In the genomic region with DNA sequence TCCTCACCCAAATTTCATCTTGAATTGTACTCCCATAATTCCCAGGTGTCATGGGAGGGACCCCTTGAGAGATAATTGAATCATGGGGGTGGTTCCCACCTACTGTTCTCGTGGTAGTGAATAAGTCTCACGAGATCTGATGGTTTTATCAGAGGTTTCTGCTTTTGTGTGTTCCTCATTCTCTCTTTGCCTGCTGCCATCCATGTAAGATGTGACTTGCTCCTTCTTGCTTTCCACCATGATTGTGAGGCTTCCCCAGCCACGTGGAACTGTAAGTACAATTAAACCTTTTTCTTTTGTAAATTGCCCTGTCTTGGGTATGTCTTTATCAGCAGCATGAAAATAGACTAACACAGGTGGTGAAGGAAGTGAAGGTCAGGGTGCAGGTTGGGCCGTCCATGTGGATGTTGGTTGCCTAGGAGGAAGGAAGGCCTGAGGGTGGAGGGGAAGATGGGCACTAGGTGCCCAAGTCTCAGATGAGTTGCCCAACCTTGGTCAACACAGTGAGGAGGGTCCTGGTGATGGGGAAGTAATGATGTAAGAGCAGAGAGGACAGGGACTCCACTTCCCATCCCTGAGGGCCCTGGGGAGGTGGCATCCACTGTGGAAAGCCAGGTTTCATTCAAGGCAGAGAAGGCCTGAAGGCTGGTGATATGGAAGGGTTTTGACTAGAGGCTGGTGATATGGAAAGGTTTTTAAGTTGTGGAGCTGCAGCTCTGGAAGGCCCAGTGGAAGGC, we compare ENCODE assay signal across 19 cellular contexts.
DNase-seq lines count a peak whose midpoint lies in the region; ATAC-seq and TF ChIP-seq lines count a peak whose summit lies in the region.
"Had no signal": no experiment of that assay in that cellular context is flagged by ENCODE, and none has a peak within 500 bp of the region (broad histone marks: within the 10 kb centered on the region; RNA-seq: fewer than 3 reads in every experiment).

No MANE protein-coding gene starts in this region.

- intact Hi-C loops in activated CD4-positive, alpha-beta T cell treated with anti-CD3 and anti-CD28 coated beads, Interleukin-2, amount 10 ng/mL, durations not matched to agents 24 days and 14 days (cut with micrococcal nuclease) = no loop called here
- intact Hi-C loops in ovary (cut with DNase I) = no loop called here

- H3K4me3 ChIP-seq in ovary = no peak overlapping the region
- H3K4me3 ChIP-seq: BLaER1, GM23338 had no signal

- WGBS in ovary, 3 donors = 66 to 82% (median 70%) methylated on average over 4 of the region's 4 CpGs

- ATAC-seq in stimulated activated naive B cell treated with anti-CD40 and anti-IgM and Interleukin-4, amounts not matched to agents 10 μg/mL and 1 μg/mL and 100 μg/mL, for 72 hours (replicated peaks) = no peak
- ATAC-seq: CD8-positive, alpha-beta T cell; GM23338; HCT116 had no signal

- peaks cover 2% of the 10 kb centered on the region for H3K27me3 Mint-ChIP-seq in activated CD4-positive, alpha-beta T cell treated with anti-CD3 and anti-CD28 coated beads, Interleukin-2, amount 10 ng/mL, durations not matched to agents 24 days and 14 days
- peaks cover 8% of the 10 kb centered on the region for H3K27me3 Mint-ChIP-seq in glutamatergic neuron (ENCODE audit: unreplicated experiment)
- H3K27me3 Mint-ChIP-seq in stimulated activated naive B cell treated with anti-CD40 and anti-IgM and Interleukin-4, amounts not matched to agents 10 μg/mL and 1 μg/mL and 100 μg/mL, for 72 hours = peaks cover 17 to 20% of the 10 kb centered on the region in 2 donors

- H3K9me3 ChIP-seq in ovary = no peaks in the 10 kb centered on the region
- H3K9me3 ChIP-seq: Caco-2 had no signal

- TF ChIP-seq EP300 in ovary (IDR thresholded peaks at IDR 0.05) = no peak

- H3K27me3 ChIP-seq in ovary = no peaks in the 10 kb centered on the region
- H3K27me3 ChIP-seq: BLaER1 had no signal

- no peak overlapping the region for H3K27ac Mint-ChIP-seq in activated CD4-positive, alpha-beta T cell treated with anti-CD3 and anti-CD28 coated beads, Interleukin-2, amount 10 ng/mL, durations not matched to agents 24 days and 14 days
- peak overlapping the region; percentile 73 for H3K27ac Mint-ChIP-seq in glutamatergic neuron (ENCODE audit: unreplicated experiment)
- H3K27ac Mint-ChIP-seq in stimulated activated naive B cell treated with anti-CD40 and anti-IgM and Interleukin-4, amounts not matched to agents 10 μg/mL and 1 μg/mL and 100 μg/mL, for 72 hours = peak overlapping the region; percentile 32
- H3K27ac Mint-ChIP-seq: B cell; CD8-positive, alpha-beta T cell; GM23338; H9 had no signal

- no peaks in the 10 kb centered on the region for H3K36me3 Mint-ChIP-seq in activated CD4-positive, alpha-beta T cell treated with anti-CD3 and anti-CD28 coated beads, Interleukin-2, amount 10 ng/mL, durations not matched to agents 24 days and 14 days (ENCODE audit: low read depth)
- peaks cover 14% of the 10 kb centered on the region for H3K36me3 Mint-ChIP-seq in glutamatergic neuron (ENCODE audit: unreplicated experiment)
- peaks cover 14 to 15% of the 10 kb centered on the region in 2 donors for H3K36me3 Mint-ChIP-seq in stimulated activated naive B cell treated with anti-CD40 and anti-IgM and Interleukin-4, amounts not matched to agents 10 μg/mL and 1 μg/mL and 100 μg/mL, for 72 hours
- H3K36me3 Mint-ChIP-seq: CD4-positive, CD25-positive, alpha-beta regulatory T cell; CD8-positive, alpha-beta T cell had no signal

- no peak for TF ChIP-seq POLR2A in ovary (IDR thresholded peaks at IDR 0.05)

- TF ChIP-seq CTCF in glutamatergic neuron (IDR thresholded peaks at IDR 0.05; ENCODE audit: partially characterized antibody, unreplicated experiment) = no peak
- no peak for TF ChIP-seq CTCF in ovary (IDR thresholded peaks at IDR 0.05)

- no peaks in the 10 kb centered on the region for H3K9me3 Mint-ChIP-seq in activated CD4-positive, alpha-beta T cell treated with anti-CD3 and anti-CD28 coated beads, Interleukin-2, amount 10 ng/mL, durations not matched to agents 24 days and 14 days
- H3K9me3 Mint-ChIP-seq in glutamatergic neuron (ENCODE audit: unreplicated experiment) = peaks cover 14% of the 10 kb centered on the region
- peaks cover 12 to 15% of the 10 kb centered on the region in 2 donors for H3K9me3 Mint-ChIP-seq in stimulated activated naive B cell treated with anti-CD40 and anti-IgM and Interleukin-4, amounts not matched to agents 10 μg/mL and 1 μg/mL and 100 μg/mL, for 72 hours
- H3K9me3 Mint-ChIP-seq: CD8-positive, alpha-beta T cell had no signal

- H3K27ac ChIP-seq in ovary = no peak overlapping the region
- H3K27ac ChIP-seq: 22Rv1, BLaER1, C4-2B had no signal

- no peaks in the 10 kb centered on the region for H3K4me1 ChIP-seq in ovary (ENCODE audit: insufficient read depth)
- H3K4me1 ChIP-seq: Caco-2 had no signal

- no peaks in the 10 kb centered on the region for H3K36me3 ChIP-seq in ovary
- H3K36me3 ChIP-seq: BLaER1 had no signal

- peaks cover 11% of the 10 kb centered on the region for H3K4me1 Mint-ChIP-seq in activated CD4-positive, alpha-beta T cell treated with anti-CD3 and anti-CD28 coated beads, Interleukin-2, amount 10 ng/mL, durations not matched to agents 24 days and 14 days
- H3K4me1 Mint-ChIP-seq in glutamatergic neuron (ENCODE audit: low read depth, unreplicated experiment) = peaks cover 22% of the 10 kb centered on the region
- H3K4me1 Mint-ChIP-seq in stimulated activated naive B cell treated with anti-CD40 and anti-IgM and Interleukin-4, amounts not matched to agents 10 μg/mL and 1 μg/mL and 100 μg/mL, for 72 hours = peaks cover 16 to 21% of the 10 kb centered on the region in 2 donors
- H3K4me1 Mint-ChIP-seq: B cell; CD4-positive, CD25-positive, alpha-beta regulatory T cell had no signal

- no peak overlapping the region for H3K4me3 Mint-ChIP-seq in activated CD4-positive, alpha-beta T cell treated with anti-CD3 and anti-CD28 coated beads, Interleukin-2, amount 10 ng/mL, durations not matched to agents 24 days and 14 days
- no peak overlapping the region for H3K4me3 Mint-ChIP-seq in glutamatergic neuron (ENCODE audit: unreplicated experiment)
- H3K4me3 Mint-ChIP-seq in stimulated activated naive B cell treated with anti-CD40 and anti-IgM and Interleukin-4, amounts not matched to agents 10 μg/mL and 1 μg/mL and 100 μg/mL, for 72 hours = no peak overlapping the region
- H3K4me3 Mint-ChIP-seq: B cell; CD4-positive, CD25-positive, alpha-beta regulatory T cell; CD8-positive, alpha-beta T cell; GM23338; H9 had no signal

- DNase-seq in activated CD4-positive, alpha-beta T cell treated with anti-CD3 and anti-CD28 coated beads, Interleukin-2, amount 10 ng/mL, durations not matched to agents 24 days and 14 days = peak; percentile 30
- no peak for DNase-seq in activated CD4-positive, alpha-beta T cell treated with anti-CD3 and anti-CD28 coated beads, Interleukin-2, amount 50 U/mL, for 48 hours
- DNase-seq in glutamatergic neuron (no peak), MV-4-11 (lab: John Stamatoyannopoulos, UW) (no peak), ovary (no peak), occipital lobe (lab: John Stamatoyannopoulos, UW) (no peak)
- DNase-seq in stimulated activated naive B cell treated with anti-CD40 and anti-IgM and Interleukin-4, amounts not matched to agents 10 μg/mL and 1 μg/mL and 100 μg/mL, for 72 hours = no peak
- DNase-seq: Caco-2; CD4-positive, CD25-positive, alpha-beta regulatory T cell; CD8-positive, alpha-beta T cell; DMS153; DND-41; H9 had no signal
